In the genomic region with DNA sequence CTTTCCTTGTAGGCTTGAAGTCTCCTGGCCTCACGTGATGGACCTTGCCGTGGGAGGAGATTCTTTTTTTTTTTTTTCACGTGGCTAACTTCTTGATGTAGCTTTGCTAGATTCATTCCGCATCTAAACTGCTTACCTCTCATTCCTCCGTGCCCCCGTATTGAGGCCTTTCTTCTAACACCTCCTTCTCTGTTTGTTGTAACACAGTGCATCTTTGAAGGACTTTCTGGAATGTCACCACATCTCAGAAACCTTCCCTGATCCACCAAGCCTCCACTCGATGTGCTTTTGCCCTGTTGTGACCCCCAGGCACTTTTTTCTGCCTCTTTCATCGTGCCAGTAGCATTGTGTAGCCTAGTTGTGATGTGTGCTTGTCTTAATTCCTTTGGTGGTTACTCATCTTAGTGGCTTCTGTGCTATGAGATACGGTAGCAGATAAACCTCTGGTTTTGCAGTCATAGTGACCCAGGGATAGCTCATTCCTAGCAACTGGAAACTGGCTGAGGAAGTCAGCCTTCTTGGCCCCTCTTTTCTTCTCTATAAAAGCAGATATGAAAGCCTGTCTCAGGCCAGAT, we compare ENCODE assay signal across 1 cellular context.
TF ChIP-seq lines count a peak whose summit lies in the region.

No MANE protein-coding gene starts in this region.

TF ChIP-seq in HEK293T, 16 proteins besides CTCF, POLR2A, EP300 and RAD21 (continued from another document):
- TF ChIP-seq SP1 (IDR thresholded peaks at IDR 0.05) (no peak), LEF1 (IDR thresholded peaks at IDR 0.05; ENCODE audit: borderline replicate concordance) (no peak)
